8 cellular contexts compared by ENCODE assay signal in the genomic region with DNA sequence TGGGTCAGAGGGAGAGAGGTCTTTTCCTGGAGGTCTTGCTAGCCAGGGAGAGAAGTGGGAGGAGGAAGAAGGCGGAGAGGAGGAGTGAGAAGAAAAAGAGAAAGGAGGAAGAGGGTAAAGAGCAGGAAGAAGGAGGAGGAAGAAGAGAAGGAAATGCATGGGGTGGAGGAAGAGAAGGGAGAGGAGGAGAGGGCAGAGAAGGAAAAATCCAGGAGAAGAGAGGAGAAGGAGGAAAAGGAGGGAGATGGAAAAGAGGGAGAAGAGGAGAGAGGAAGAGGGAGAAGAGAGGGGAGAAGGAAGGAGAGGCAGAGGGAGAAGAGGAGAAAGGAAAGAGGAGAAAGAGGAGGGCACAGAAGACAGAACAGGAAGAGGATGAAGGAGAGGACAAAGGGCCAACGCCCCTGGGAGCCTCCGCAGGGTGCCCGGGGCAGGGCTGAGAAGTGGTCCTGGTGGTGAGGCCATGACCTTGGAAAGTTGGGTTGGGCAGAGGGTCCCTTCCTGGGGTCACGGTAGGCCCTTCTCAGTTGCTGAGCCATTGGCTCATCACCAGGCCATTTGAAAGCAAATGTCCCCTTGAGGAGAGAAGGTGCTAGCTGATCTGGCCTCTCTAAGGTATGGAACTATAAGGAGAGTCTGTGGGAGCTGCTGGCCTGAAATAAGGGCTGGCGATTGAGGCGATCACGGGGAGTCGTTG. TPM values are rescaled to one million over a fixed set of nuclear protein-coding genes. Genes with fewer than 3 reads are reported as not detected.
DNase-seq lines count a peak whose midpoint lies in the region; ATAC-seq and TF ChIP-seq lines count a peak whose summit lies in the region.

No MANE protein-coding gene starts in this region.

- TF ChIP-seq POLR2A in esophagus muscularis mucosa (IDR thresholded peaks at IDR 0.05; ENCODE audit: low read depth), result no peak

- no peak overlapping the region for H3K27ac Mint-ChIP-seq in T-cell

- intact Hi-C loops in esophagus muscularis mucosa (cut with DNase I), result loop anchor here (2.0 kb wide), 1 partner anchor 35 kb away; no protein-coding TSS in a partner anchor

- H3K27me3 ChIP-seq in SK-N-SH (ENCODE audit: insufficient read depth) (no peaks in the 10 kb centered on the region), esophagus muscularis mucosa (peaks cover 0 to 8% (median 6%) of the 10 kb centered on the region in 4 donors), skeletal muscle satellite cell (ENCODE audit: control insufficient read depth, insufficient read depth, low read length) (peaks cover 19% of the 10 kb centered on the region), BE2C (no peaks in the 10 kb centered on the region)

- peaks cover 26% of the 10 kb centered on the region for H3K79me2 ChIP-seq in SK-N-SH (ENCODE audit: insufficient read depth)

- H3K27ac ChIP-seq in SK-N-SH (ENCODE audit: low read depth in 2 of 2, low read length in 1 of 2), result no peak overlapping the region
- H3K27ac ChIP-seq in esophagus muscularis mucosa (replicated peaks in 1 of 4), result peak overlapping the region in 1 of 4 donors; percentile 85
- H3K27ac ChIP-seq in substantia nigra (ENCODE audit: low read depth, low read length, poor library complexity, severe bottlenecking), result no peak overlapping the region

- H3K4me3 Mint-ChIP-seq in T-cell, result peak overlapping the region; percentile 77 to 88 (median 82)

- H3K9me3 ChIP-seq in SK-N-SH, result no peaks in the 10 kb centered on the region
- H3K9me3 ChIP-seq in esophagus muscularis mucosa, result no peaks in the 10 kb centered on the region
- H3K9me3 ChIP-seq in skeletal muscle satellite cell (replicated peaks; ENCODE audit: low read length), result no peaks in the 10 kb centered on the region
- no peaks in the 10 kb centered on the region for H3K9me3 ChIP-seq in BE2C

- no peaks in the 10 kb centered on the region for H3K36me3 ChIP-seq in SK-N-SH (replicated peaks in 1 of 2; ENCODE audit: control insufficient read depth in 1 of 2, insufficient read depth in 2 of 2, low read length in 1 of 2)
- no peaks in the 10 kb centered on the region for H3K36me3 ChIP-seq in esophagus muscularis mucosa
- H3K36me3 ChIP-seq in skeletal muscle satellite cell (ENCODE audit: insufficient read depth, low read length), result no peaks in the 10 kb centered on the region
- H3K36me3 ChIP-seq in BE2C, result no peaks in the 10 kb centered on the region

- H3K4me2 ChIP-seq in SK-N-SH (peak overlapping the region; percentile 85), skeletal muscle satellite cell (ENCODE audit: low read length) (peak overlapping the region; percentile 81)

- H2AFZ ChIP-seq in SK-N-SH (ENCODE audit: low read depth), result no peak overlapping the region

- TF ChIP-seq CTCF in SK-N-SH (IDR thresholded peaks at IDR 0.05) (no peak), esophagus muscularis mucosa (IDR thresholded peaks at IDR 0.05) (no peak), BE2C (IDR thresholded peaks at IDR 0.05; ENCODE audit: low read depth, low read length) (no peak)

- no peaks in the 10 kb centered on the region for H4K20me1 ChIP-seq in SK-N-SH (ENCODE audit: insufficient read depth)

- DNase-seq in SK-N-SH, result no peak
- DNase-seq in T-cell, result no peak
- no peak for DNase-seq in esophagus muscularis mucosa (ENCODE audit: extremely low spot score)
- DNase-seq in substantia nigra (lab: John Stamatoyannopoulos, UW), result no peak
- no peak for DNase-seq in cerebellar nuclear complex (lab: John Stamatoyannopoulos, UW)
- DNase-seq in BE2C, result no peak

- no peak overlapping the region for H3K9ac ChIP-seq in SK-N-SH
- H3K9ac ChIP-seq in skeletal muscle satellite cell (ENCODE audit: low read depth, low read length), result no peak overlapping the region

- no peaks in the 10 kb centered on the region for H3K9me3 Mint-ChIP-seq in T-cell

- H3K36me3 Mint-ChIP-seq in T-cell, result no peaks in the 10 kb centered on the region

- WGBS in SK-N-SH (ENCODE audit: low lambda C conversion rate), result 75% methylated on average over 8 of the region's 9 CpGs
- WGBS in esophagus muscularis mucosa, result 70% methylated on average over 9 of the region's 9 CpGs

- peaks cover 22 to 51% of the 10 kb centered on the region in 2 experiments; a peak in 2 of 4 replicates for H3K4me1 ChIP-seq in SK-N-SH (ENCODE audit: control insufficient read depth in 1 of 2, insufficient read depth in 2 of 2, low read depth in 1 of 2, low read length in 1 of 2)
- peaks cover 14 to 49% (median 45%) of the 10 kb centered on the region in 4 donors for H3K4me1 ChIP-seq in esophagus muscularis mucosa
- H3K4me1 ChIP-seq in skeletal muscle satellite cell (ENCODE audit: control insufficient read depth, insufficient read depth, low read length), result peaks cover 20% of the 10 kb centered on the region
- peaks cover 17% of the 10 kb centered on the region for H3K4me1 ChIP-seq in BE2C

- H3K4me1 Mint-ChIP-seq in T-cell, result peaks cover 9 to 16% (median 12%) of the 10 kb centered on the region in 3 donors

- ATAC-seq in SK-N-SH treated with all-trans-retinoic acid at 6 μM for 48 hours, result no peak
- ATAC-seq in T-cell (replicated peaks in 1 of 4), result no peak

- H3K4me3 ChIP-seq in SK-N-SH (ENCODE audit: low read depth in 2 of 2, low read length in 1 of 2) (peak overlapping the region in 1 of 2 experiments; percentile 67; a peak in 1 of 4 replicates), esophagus muscularis mucosa (peak overlapping the region; percentile 59 to 78 (median 68)), skeletal muscle satellite cell (ENCODE audit: low read length) (no peak overlapping the region), BE2C (ENCODE audit: low read depth, low read length) (no peak overlapping the region)

- no peak for TF ChIP-seq RAD21 in SK-N-SH (IDR thresholded peaks at IDR 0.05; ENCODE audit: low read length)

- no peaks in the 10 kb centered on the region for H3K9me2 ChIP-seq in SK-N-SH

- TF ChIP-seq EP300 in SK-N-SH (IDR thresholded peaks at IDR 0.05; ENCODE audit: borderline replicate concordance in 1 of 2, low read depth in 1 of 2, low read length in 1 of 2) (no peak), esophagus muscularis mucosa (IDR thresholded peaks at IDR 0.05) (no peak)

- POLR2A ChIA-PET in SK-N-SH (lab: Yijun Ruan, JAX), result no interaction called here
- POLR2A ChIA-PET in T-cell (lab: Charles Lee), result no interaction called here

- peaks cover 26 to 32% of the 10 kb centered on the region in 2 donors for H3K27me3 Mint-ChIP-seq in T-cell

- H3F3A ChIP-seq in SK-N-SH (replicated peaks; ENCODE audit: insufficient read depth), result no peaks in the 10 kb centered on the region

- CTCF ChIA-PET in SK-N-SH (lab: Yijun Ruan, JAX) (interaction anchor here (0.6 to 5.6 kb wide), 16 partner anchors 9 to 315 kb away, joined by 3 to 132 read pairs (median 4); partner anchors contain the start of gene GNAT1), T-cell (lab: Charles Lee) (no interaction called here)

TF ChIP-seq in SK-N-SH, 30 proteins besides CTCF, POLR2A, EP300 and RAD21 (continues in another document):
- no peak for TF ChIP-seq GATA2 (CRISPR knock-in tag; IDR thresholded peaks at IDR 0.05)
- TF ChIP-seq IRF3 (IDR thresholded peaks at IDR 0.05; ENCODE audit: low read depth, low read length), result no peak
- no peak for TF ChIP-seq TEAD4 (IDR thresholded peaks at IDR 0.05; ENCODE audit: borderline replicate concordance, insufficient read depth)
- no peak for TF ChIP-seq SMC3 (IDR thresholded peaks at IDR 0.05; ENCODE audit: low read depth, low read length)

TF ChIP-seq in SK-N-SH treated with all-trans-retinoic acid at 6 μM for 48 hours, 23 proteins besides CTCF, POLR2A, EP300 and RAD21:
- TF ChIP-seq OSR1 (CRISPR knock-in tag; IDR thresholded peaks at IDR 0.05), result no peak

RNA-seq across cellular contexts. Expression of gene SEMA3F, which starts 1.2 kb away (rescaled TPM):
- polyA plus RNA-seq in SK-N-SH (2012; rRNA removed), result 23.9 and 30.4 TPM in 2 replicates
- polyA plus RNA-seq in SK-N-SH (2012; cell fraction: cytosol; rRNA removed), result 15.5 and 23.2 TPM in 2 replicates
- polyA plus RNA-seq in SK-N-SH (2012; cell fraction: nucleus; rRNA removed), result 32.9 and 38.3 TPM in 2 replicates
- under 1 TPM in 4 of 5 donors, not detected in 1; 0.32 to 0.46 (median 0.36) TPM for total RNA-seq in T-cell
- 10 to 100 TPM; 11.9 to 46.5 (median 23.3) TPM for total RNA-seq in esophagus muscularis mucosa
- total RNA-seq in skeletal muscle satellite cell (2012; rRNA removed), result 2.2 and 3.0 TPM in 2 replicates
- 43.3 TPM for polyA plus RNA-seq in BE2C (2012; ENCODE audit: insufficient read depth, insufficient read length, low read depth)

RNA-seq across cellular contexts. Expression of gene GNAT1, which starts 37.5 kb away (rescaled TPM):
- polyA plus RNA-seq in SK-N-SH (2012; rRNA removed), result not detected in 2 replicates
- not detected in 2 replicates for polyA plus RNA-seq in SK-N-SH (2012; cell fraction: cytosol; rRNA removed)
- 0.12 TPM in 1 of 2 replicates, not detected in the other for polyA plus RNA-seq in SK-N-SH (2012; cell fraction: nucleus; rRNA removed)
- total RNA-seq in T-cell (under 1 TPM in 1 of 5 donors, not detected in 4; 0.28 TPM), esophagus muscularis mucosa (not detected)
- total RNA-seq in skeletal muscle satellite cell (2012; rRNA removed), result not detected in 2 replicates
- polyA plus RNA-seq in BE2C (2012; ENCODE audit: insufficient read depth, insufficient read length, low read depth), result not detected

RNA-seq across cellular contexts. Expression of gene SLC38A3, which starts 51.1 kb away (rescaled TPM):
- polyA plus RNA-seq in SK-N-SH (2012; rRNA removed), result 0.84 and 0.89 TPM in 2 replicates
- polyA plus RNA-seq in SK-N-SH (2012; cell fraction: cytosol; rRNA removed), result 0.15 and 0.29 TPM in 2 replicates
- 1.6 and 2.0 TPM in 2 replicates for polyA plus RNA-seq in SK-N-SH (2012; cell fraction: nucleus; rRNA removed)
- total RNA-seq in T-cell, result under 1 TPM in 4 of 5 donors, not detected in 1; 0.29 to 0.98 (median 0.44) TPM
- under 1 TPM in 2 of 4 donors, not detected in 2; 0.11 to 0.39 TPM for total RNA-seq in esophagus muscularis mucosa
- not detected in 2 replicates for total RNA-seq in skeletal muscle satellite cell (2012; rRNA removed)
- 0.43 TPM for polyA plus RNA-seq in BE2C (2012; ENCODE audit: insufficient read depth, insufficient read length, low read depth)

Comparison
In these comparisons a context has a peak if more than half of its experiments do, and no peak if none do; other contexts are left out.
1. H3K4me3 ChIP-seq: peak in esophagus muscularis mucosa (4 of 4); none in skeletal muscle satellite cell (single experiment) and BE2C (single experiment).
2. RNA of gene SEMA3F, which starts 1.2 kb away (total RNA-seq): 11.9 to 46.5 TPM in esophagus muscularis mucosa; 0.32 to 0.46 TPM in T-cell; every median in the first group is over 4 times any median in the second.